In the genomic region with DNA sequence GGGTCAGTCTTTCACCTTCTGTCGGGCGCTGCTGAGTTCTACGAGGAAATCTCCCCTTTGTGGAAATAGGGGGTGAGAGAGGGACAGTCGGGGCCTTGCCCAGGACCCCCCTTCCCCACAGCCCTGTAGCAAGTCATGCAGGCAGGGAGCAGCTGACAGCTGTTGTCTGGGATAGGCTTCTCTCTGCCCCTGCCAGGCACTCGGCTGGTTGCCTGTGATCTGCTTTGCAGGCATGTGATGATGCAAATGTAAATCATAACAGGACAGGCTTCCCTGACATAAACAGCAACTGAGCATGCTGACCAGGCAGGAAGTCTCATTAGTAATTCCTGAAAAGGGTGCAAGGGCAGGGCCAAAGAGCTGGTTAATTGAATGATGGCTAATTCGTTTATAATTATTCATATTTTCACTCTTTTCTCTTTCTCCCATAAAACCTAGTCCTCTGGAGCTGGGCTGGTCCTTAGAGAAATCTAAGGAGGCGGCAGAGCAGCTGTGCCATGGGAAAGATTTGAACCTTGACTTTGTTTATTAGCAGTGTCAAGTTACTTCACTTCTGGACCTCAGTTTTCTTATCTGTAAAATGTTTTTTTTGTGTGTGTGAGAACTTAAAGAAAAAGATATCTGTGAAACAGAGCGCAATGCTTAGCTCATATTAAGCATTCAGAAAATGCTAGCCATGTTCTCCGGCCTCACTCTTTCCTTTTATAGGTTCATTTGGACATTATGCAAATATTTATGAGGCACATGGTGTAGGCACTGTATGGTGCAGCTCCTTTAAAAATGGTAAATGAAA, we compare ENCODE assay signal across 10 cellular contexts.
DNase-seq lines count a peak whose midpoint lies in the region; ATAC-seq and TF ChIP-seq lines count a peak whose summit lies in the region.
"Had no signal": no experiment of that assay in that cellular context is flagged by ENCODE, and none has a peak within 500 bp of the region (broad histone marks: within the 10 kb centered on the region; RNA-seq: fewer than 3 reads in every experiment).

No MANE protein-coding gene starts in this region.

- peak overlapping the region; percentile 45 for H3K27ac Mint-ChIP-seq in mesothelial cell of epicardium

- no peak overlapping the region for H3K4me3 Mint-ChIP-seq in mesothelial cell of epicardium

- peak overlapping the region; percentile 79 for H3K27ac ChIP-seq in ectodermal cell (ENCODE audit: insufficient read depth, low read depth, low read length, poor library complexity, severe bottlenecking)

- H3K4me1 Mint-ChIP-seq in mesothelial cell of epicardium = peaks cover 45% of the 10 kb centered on the region

- H3K36me3 Mint-ChIP-seq in mesothelial cell of epicardium = peaks cover 21% of the 10 kb centered on the region

- 45 to 47% methylated on average over 8 of the region's 9 CpGs for WGBS in ectodermal cell, 2 experiments

- H3K4me3 ChIP-seq in AG10803 (ENCODE audit: low read length) = no peak overlapping the region
- H3K4me3 ChIP-seq in ectodermal cell (ENCODE audit: insufficient read depth, low read depth, low read length) = no peak overlapping the region
- H3K4me3 ChIP-seq: coronary artery had no signal

- no peak for ATAC-seq in HG02870 (IDR thresholded peaks at IDR 0.05; ENCODE audit: unreplicated experiment)
- ATAC-seq in HG03196 (IDR thresholded peaks at IDR 0.05; ENCODE audit: unreplicated experiment) = no peak

- no peaks in the 10 kb centered on the region for H3K9me3 ChIP-seq in ectodermal cell (ENCODE audit: control insufficient read depth, low read length)

- H3K4me1 ChIP-seq in ectodermal cell (ENCODE audit: control insufficient read depth, insufficient read depth, low read length) = peaks cover 28% of the 10 kb centered on the region

- no peaks in the 10 kb centered on the region for H3K36me3 ChIP-seq in ectodermal cell (ENCODE audit: control insufficient read depth, insufficient read depth, low read length)

- H3K9me3 Mint-ChIP-seq in mesothelial cell of epicardium = peaks cover 18% of the 10 kb centered on the region

- no peak for TF ChIP-seq CTCF in AG10803 (conservative IDR thresholded peaks at IDR 0.05; ENCODE audit: low read length)
- TF ChIP-seq CTCF in mesothelial cell of epicardium (IDR thresholded peaks at IDR 0.05; ENCODE audit: unreplicated experiment) = no peak

- no peaks in the 10 kb centered on the region for H3K27me3 Mint-ChIP-seq in mesothelial cell of epicardium (ENCODE audit: low read depth)

- DNase-seq in AG10803 (ENCODE audit: low read depth) (peak; percentile 82), NCI-H1694 treated with DMSO at 0.1 percent for 48 hours (lab: John Stamatoyannopoulos, UW) (peak; percentile 58), mesothelial cell of epicardium (ENCODE audit: low spot score in 2 of 2, unreplicated experiment in 2 of 2) (no peak), GDM1 (lab: John Stamatoyannopoulos, UW) (no peak)
- DNase-seq in activated CD4-positive, alpha-beta T cell treated with anti-CD3 and anti-CD28 coated beads for 48 hours = no peak
- DNase-seq: SW 1271 had no signal

- H3K27me3 ChIP-seq in ectodermal cell (ENCODE audit: control insufficient read depth, insufficient read depth, low read length, poor library complexity, severe bottlenecking) = no peaks in the 10 kb centered on the region

Comparison
In these comparisons a context has a peak if more than half of its experiments do, and no peak if none do; other contexts are left out.
1. DNase-seq: peak in AG10803 (single experiment) and NCI-H1694 treated with DMSO at 0.1 percent for 48 hours (single experiment); none in mesothelial cell of epicardium (0 of 2), activated CD4-positive, alpha-beta T cell treated with anti-CD3 and anti-CD28 coated beads for 48 hours (single experiment) and GDM1 (single experiment).